In genomic region chr11:46918778-46919513, GRCh38 we compare ENCODE assay signal across 8 cellular contexts. TPM values are rescaled to one million over a fixed set of nuclear protein-coding genes. Genes with fewer than 3 reads are reported as not detected.
A peak's percentile ranks its signal among the peaks of the same experiment; 100 is the strongest.
DNase-seq lines count a peak whose midpoint lies in the region; ATAC-seq, FAIRE-seq and TF ChIP-seq lines count a peak whose summit lies in the region.

No MANE protein-coding gene starts in this region.

- peaks cover 31% of the 10 kb centered on the region for H3K4me1 ChIP-seq in GM23338 (ENCODE audit: insufficient read depth)
- H3K4me1 ChIP-seq in small intestine (ENCODE audit: control insufficient read depth in 2 of 2, insufficient read depth in 1 of 2, low read depth in 1 of 2, low read length in 1 of 2), result peaks cover 0 to 3% of the 10 kb centered on the region in 2 donors

- H3K4me2 ChIP-seq in GM23338, result peak overlapping the region; percentile 90
- H3K4me2 ChIP-seq in SU-DHL-6 (ENCODE audit: low read depth, low read length, poor library complexity, severe bottlenecking), result peak overlapping the region; percentile 73

- TF ChIP-seq CTCF in GM23338 (conservative IDR thresholded peaks at IDR 0.05; ENCODE audit: low read depth in 2 of 2) (no peak), SU-DHL-6 (IDR thresholded peaks at IDR 0.05; ENCODE audit: insufficient read depth, low read length, poor library complexity, severe bottlenecking) (no peak), fibroblast of villous mesenchyme (IDR thresholded peaks at IDR 0.05; ENCODE audit: insufficient read depth, low read depth, low read length) (no peak)

- H3K27me3 Mint-ChIP-seq in GM23338 (ENCODE audit: insufficient read depth, low read depth, poor library complexity), result peaks cover 41% of the 10 kb centered on the region

- no peaks in the 10 kb centered on the region; the same call in 1 of the 3 replicates for H3K9me3 Mint-ChIP-seq in GM23338

- no peak for FAIRE-seq in small intestine (lab: Jason Lieb, UNC)

- H3K27me3 ChIP-seq in GM23338 (ENCODE audit: insufficient read depth), result peaks cover 22% of the 10 kb centered on the region
- H3K27me3 ChIP-seq in SU-DHL-6 (ENCODE audit: low read length), result no peaks in the 10 kb centered on the region
- peaks cover 0 to 5% of the 10 kb centered on the region in 2 donors for H3K27me3 ChIP-seq in small intestine (ENCODE audit: control insufficient read depth in 2 of 2, insufficient read depth in 2 of 2, low read length in 2 of 2)

- 17 to 25% (median 22%) methylated on average over 17 of the region's 17 CpGs for WGBS in small intestine, 3 donors

- H3K9ac ChIP-seq in SU-DHL-6 (ENCODE audit: low read length), result peak overlapping the region; percentile 44; the same call in 1 of the 2 replicates

- H3K27ac ChIP-seq in GM23338 (ENCODE audit: low read depth), result no peak overlapping the region; the same call in 1 of the 2 replicates
- H3K27ac ChIP-seq in SU-DHL-6 (ENCODE audit: low read depth, low read length), result no peak overlapping the region
- no peak overlapping the region for H3K27ac ChIP-seq in small intestine (ENCODE audit: low read depth in 1 of 2, low read length in 1 of 2)

- H3K79me2 ChIP-seq in GM23338 (replicated peaks; ENCODE audit: insufficient read depth) (peaks cover 33% of the 10 kb centered on the region), SU-DHL-6 (ENCODE audit: insufficient read depth, low read length) (no peaks in the 10 kb centered on the region)

- no peak overlapping the region for H3K27ac Mint-ChIP-seq in GM23338

- H2AFZ ChIP-seq in GM23338 (peak overlapping the region; percentile 93), SU-DHL-6 (ENCODE audit: low read depth, low read length, severe bottlenecking) (peak overlapping the region; percentile 76)

- H3K9me3 ChIP-seq in SU-DHL-6 (ENCODE audit: insufficient read depth, low read length) (no peaks in the 10 kb centered on the region), small intestine (ENCODE audit: control insufficient read depth, low read depth) (no peaks in the 10 kb centered on the region)

- H3K4me3 ChIP-seq in GM23338 (peak overlapping the region; percentile 88), SU-DHL-6 (ENCODE audit: insufficient read depth, low read length, poor library complexity, severe bottlenecking) (peak overlapping the region; percentile 43), fibroblast of villous mesenchyme (ENCODE audit: low read depth, low read length) (peak overlapping the region; percentile 72), small intestine (ENCODE audit: low read depth in 1 of 2, low read length in 2 of 2) (peak overlapping the region; percentile 14 to 69)

- H3K9me2 ChIP-seq in GM23338 (ENCODE audit: insufficient read depth) (no peaks in the 10 kb centered on the region), SU-DHL-6 (replicated peaks; ENCODE audit: insufficient read depth, low read length) (no peaks in the 10 kb centered on the region)

- peaks cover 9% of the 10 kb centered on the region for H3K36me3 Mint-ChIP-seq in GM23338 (ENCODE audit: low read depth)

- peak; percentile 63 for DNase-seq in GM23338 (ENCODE audit: low spot score)
- DNase-seq in fibroblast of villous mesenchyme (ENCODE audit: low read depth), result no peak
- no peak for DNase-seq in small intestine
- DNase-seq in left lobe of liver (ENCODE audit: low spot score), result no peak
- DNase-seq in stimulated activated CD4-positive, alpha-beta T cell treated with anti-CD3 and anti-CD28 coated beads, Interleukin-4, amount 100 ng/mL, for 4 hours, result no peak
- no peak for DNase-seq in ureter (ENCODE audit: low spot score)

- ATAC-seq in GM23338, result peak; percentile 13
- no peak for ATAC-seq in left lobe of liver
- no peak for ATAC-seq in HG03139 (IDR thresholded peaks at IDR 0.05; ENCODE audit: unreplicated experiment)

- H3K36me3 ChIP-seq in GM23338 (ENCODE audit: insufficient read depth) (no peaks in the 10 kb centered on the region), SU-DHL-6 (ENCODE audit: low read length) (no peaks in the 10 kb centered on the region), small intestine (ENCODE audit: control insufficient read depth in 2 of 2, insufficient read depth in 2 of 2, low read length in 2 of 2) (no peaks in the 10 kb centered on the region)

- H4K20me1 ChIP-seq in GM23338 (replicated peaks; ENCODE audit: insufficient read depth), result no peaks in the 10 kb centered on the region
- H4K20me1 ChIP-seq in SU-DHL-6 (ENCODE audit: low read depth, low read length), result no peaks in the 10 kb centered on the region

- H3K4me3 Mint-ChIP-seq in GM23338, result peak overlapping the region; percentile 77

- H3F3A ChIP-seq in GM23338 (replicated peaks; ENCODE audit: low read depth), result peaks cover 17% of the 10 kb centered on the region
- peaks cover 6% of the 10 kb centered on the region; the same call in 1 of the 2 replicates for H3F3A ChIP-seq in SU-DHL-6 (ENCODE audit: insufficient read depth)

- peaks cover 38% of the 10 kb centered on the region for H3K4me1 Mint-ChIP-seq in GM23338

TF ChIP-seq in GM23338, 12 proteins besides CTCF, POLR2A, EP300 and RAD21:
- no peak for TF ChIP-seq EZH2phosphoT487 (IDR thresholded peaks at IDR 0.05; ENCODE audit: unreplicated experiment)
- no peak for TF ChIP-seq STAT1 (IDR thresholded peaks at IDR 0.05; ENCODE audit: unreplicated experiment)

RNA-seq across cellular contexts. Expression of gene LRP4, which starts 0.6 kb away (rescaled TPM):
- 14.5 and 18.4 TPM in 2 replicates for total RNA-seq in GM23338 (2014; rRNA removed; shearing (Covaris generic))
- polyA plus RNA-seq in GM23338 (2016; fragmentation: Nextera tagmentation; extraction: Ambion mirVana), result 6.0 and 6.4 TPM in 2 replicates
- total RNA-seq in fibroblast of villous mesenchyme, result 3.5 and 3.9 TPM in 2 replicates
- polyA plus RNA-seq in small intestine, result 10 to 100 TPM in 2 of 3 donors, 1 to 10 TPM in 1; 2.2 to 15.2 (median 10.5) TPM
- total RNA-seq in left lobe of liver, result 0.50 TPM
- total RNA-seq in ureter, result 8.6 TPM

RNA-seq across cellular contexts. Expression of gene CSTPP1, which starts 17.6 kb away (rescaled TPM):
- 18.5 and 42.6 TPM in 2 replicates for total RNA-seq in GM23338 (2014; rRNA removed; shearing (Covaris generic))
- polyA plus RNA-seq in GM23338 (2016; fragmentation: Nextera tagmentation; extraction: Ambion mirVana), result 22.2 and 23.5 TPM in 2 replicates
- total RNA-seq in fibroblast of villous mesenchyme, result 30.2 and 33.5 TPM in 2 replicates
- polyA plus RNA-seq in small intestine, result 10 to 100 TPM; 15.1 to 22.7 (median 18.3) TPM
- total RNA-seq in left lobe of liver, result 4.1 TPM
- 43.0 TPM for total RNA-seq in ureter
